Comparison of ENCODE assay signal across 1 cellular context in the genomic region with DNA sequence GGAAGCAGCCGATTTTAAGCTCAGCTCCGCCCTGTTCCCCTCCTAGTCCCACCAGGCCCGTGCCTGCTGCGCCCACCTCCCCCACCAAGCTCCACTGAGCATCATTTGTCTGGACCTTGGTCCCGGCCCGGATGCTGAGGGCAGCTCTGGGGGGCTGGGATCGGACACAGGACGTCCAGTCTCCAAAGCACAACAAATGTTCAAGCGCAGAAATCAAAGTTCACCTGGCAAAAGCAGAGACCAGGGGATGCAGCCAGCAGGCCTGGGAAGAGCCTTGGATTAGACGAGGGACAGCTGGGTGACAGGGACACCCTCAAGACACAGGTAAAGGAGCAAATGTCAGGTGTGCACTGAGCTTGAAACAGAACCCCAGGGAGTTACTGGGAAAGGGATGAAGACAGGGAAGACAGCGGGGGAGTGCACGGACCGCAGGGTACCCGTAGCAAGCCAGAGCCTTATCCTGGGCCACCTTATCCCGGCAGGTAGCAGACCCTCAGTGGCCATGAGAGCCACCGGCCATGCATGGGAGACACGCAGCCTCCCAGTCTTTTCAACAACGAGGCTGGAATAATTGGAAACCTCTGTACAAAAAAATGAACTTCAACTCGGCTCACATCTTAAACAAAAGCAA.
TF ChIP-seq lines count a peak whose summit lies in the region.

No MANE protein-coding gene starts in this region.

TF ChIP-seq in HepG2, 621 proteins besides CTCF, POLR2A, EP300 and RAD21 (continued from another document and continues in another):
- TF ChIP-seq, protein P1, sequence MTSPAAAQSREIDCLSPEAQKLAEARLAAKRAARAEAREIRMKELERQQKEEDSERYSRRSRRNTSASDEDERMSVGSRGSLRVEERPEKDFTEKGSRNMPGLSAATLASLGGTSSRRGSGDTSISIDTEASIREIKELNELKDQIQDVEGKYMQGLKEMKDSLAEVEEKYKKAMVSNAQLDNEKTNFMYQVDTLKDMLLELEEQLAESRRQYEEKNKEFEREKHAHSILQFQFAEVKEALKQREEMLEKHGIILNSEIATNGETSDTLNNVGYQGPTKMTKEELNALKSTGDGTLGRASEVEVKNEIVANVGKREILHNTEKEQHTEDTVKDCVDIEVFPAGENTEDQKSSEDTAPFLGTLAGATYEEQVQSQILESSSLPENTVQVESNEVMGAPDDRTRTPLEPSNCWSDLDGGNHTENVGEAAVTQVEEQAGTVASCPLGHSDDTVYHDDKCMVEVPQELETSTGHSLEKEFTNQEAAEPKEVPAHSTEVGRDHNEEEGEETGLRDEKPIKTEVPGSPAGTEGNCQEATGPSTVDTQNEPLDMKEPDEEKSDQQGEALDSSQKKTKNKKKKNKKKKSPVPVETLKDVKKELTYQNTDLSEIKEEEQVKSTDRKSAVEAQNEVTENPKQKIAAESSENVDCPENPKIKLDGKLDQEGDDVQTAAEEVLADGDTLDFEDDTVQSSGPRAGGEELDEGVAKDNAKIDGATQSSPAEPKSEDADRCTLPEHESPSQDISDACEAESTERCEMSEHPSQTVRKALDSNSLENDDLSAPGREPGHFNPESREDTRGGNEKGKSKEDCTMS (CRISPR knock-in tag; conservative IDR thresholded peaks at IDR 0.05): no peak
- 0 out of 2 replicates have a peak, but pooled peaks have one; percentile 35 for TF ChIP-seq GATAD1 (CRISPR knock-in tag; IDR thresholded peaks at IDR 0.05)
- TF ChIP-seq STAT5B (CRISPR knock-in tag; IDR thresholded peaks at IDR 0.05): no peak; the same call in 1 of the 2 replicates
- no peak for TF ChIP-seq PAWR (CRISPR knock-in tag; IDR thresholded peaks at IDR 0.05; ENCODE audit: borderline replicate concordance)
- no peak for TF ChIP-seq ZNF20 (CRISPR knock-in tag; IDR thresholded peaks at IDR 0.05)
- TF ChIP-seq ZNF430 (CRISPR knock-in tag; IDR thresholded peaks at IDR 0.05): peak; percentile 51; the same call in 1 of the 2 replicates
- TF ChIP-seq ZNF10 (CRISPR knock-in tag; IDR thresholded peaks at IDR 0.05; ENCODE audit: borderline replicate concordance, low read depth): no peak
- TF ChIP-seq NR1H2 (CRISPR knock-in tag; IDR thresholded peaks at IDR 0.05; ENCODE audit: borderline replicate concordance, low read depth): no peak
- TF ChIP-seq ZNF891 (CRISPR knock-in tag; IDR thresholded peaks at IDR 0.05): peak; percentile 37; the same call in 1 of the 2 replicates
- TF ChIP-seq THAP11 (CRISPR knock-in tag; IDR thresholded peaks at IDR 0.05): peak; percentile 45; the same call in 1 of the 2 replicates
- TF ChIP-seq PHF21A (CRISPR knock-in tag; IDR thresholded peaks at IDR 0.05): peak; percentile 100
- TF ChIP-seq TCF7 (IDR thresholded peaks at IDR 0.05; ENCODE audit: low read depth): no peak
- TF ChIP-seq ZNF138 (CRISPR knock-in tag; IDR thresholded peaks at IDR 0.05; ENCODE audit: low read depth): no peak
- TF ChIP-seq ZNF660 (CRISPR knock-in tag; IDR thresholded peaks at IDR 0.05; ENCODE audit: borderline replicate concordance, low read depth): no peak
- TF ChIP-seq, protein P2, sequence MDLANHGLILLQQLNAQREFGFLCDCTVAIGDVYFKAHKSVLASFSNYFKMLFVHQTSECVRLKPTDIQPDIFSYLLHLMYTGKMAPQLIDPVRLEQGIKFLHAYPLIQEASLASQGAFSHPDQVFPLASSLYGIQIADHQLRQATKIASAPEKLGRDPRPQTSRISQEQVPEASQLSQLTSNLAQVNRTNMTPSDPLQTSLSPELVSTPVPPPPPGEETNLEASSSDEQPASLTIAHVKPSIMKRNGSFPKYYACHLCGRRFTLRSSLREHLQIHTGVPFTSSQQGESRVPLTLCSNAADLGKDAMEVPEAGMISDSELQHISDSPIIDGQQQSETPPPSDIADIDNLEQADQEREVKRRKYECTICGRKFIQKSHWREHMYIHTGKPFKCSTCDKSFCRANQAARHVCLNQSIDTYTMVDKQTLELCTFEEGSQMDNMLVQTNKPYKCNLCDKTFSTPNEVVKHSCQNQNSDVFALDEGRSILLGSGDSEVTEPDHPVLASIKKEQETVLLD (CRISPR knock-in tag; IDR thresholded peaks at IDR 0.05; ENCODE audit: low read depth): 0 out of 2 replicates have a peak, but pooled peaks have one; percentile 47
- peak; percentile 91 for TF ChIP-seq RCOR2 (CRISPR knock-in tag; IDR thresholded peaks at IDR 0.05)
- TF ChIP-seq ZNF383 (CRISPR knock-in tag; IDR thresholded peaks at IDR 0.05; ENCODE audit: borderline replicate concordance): no peak
- TF ChIP-seq, protein P3, sequence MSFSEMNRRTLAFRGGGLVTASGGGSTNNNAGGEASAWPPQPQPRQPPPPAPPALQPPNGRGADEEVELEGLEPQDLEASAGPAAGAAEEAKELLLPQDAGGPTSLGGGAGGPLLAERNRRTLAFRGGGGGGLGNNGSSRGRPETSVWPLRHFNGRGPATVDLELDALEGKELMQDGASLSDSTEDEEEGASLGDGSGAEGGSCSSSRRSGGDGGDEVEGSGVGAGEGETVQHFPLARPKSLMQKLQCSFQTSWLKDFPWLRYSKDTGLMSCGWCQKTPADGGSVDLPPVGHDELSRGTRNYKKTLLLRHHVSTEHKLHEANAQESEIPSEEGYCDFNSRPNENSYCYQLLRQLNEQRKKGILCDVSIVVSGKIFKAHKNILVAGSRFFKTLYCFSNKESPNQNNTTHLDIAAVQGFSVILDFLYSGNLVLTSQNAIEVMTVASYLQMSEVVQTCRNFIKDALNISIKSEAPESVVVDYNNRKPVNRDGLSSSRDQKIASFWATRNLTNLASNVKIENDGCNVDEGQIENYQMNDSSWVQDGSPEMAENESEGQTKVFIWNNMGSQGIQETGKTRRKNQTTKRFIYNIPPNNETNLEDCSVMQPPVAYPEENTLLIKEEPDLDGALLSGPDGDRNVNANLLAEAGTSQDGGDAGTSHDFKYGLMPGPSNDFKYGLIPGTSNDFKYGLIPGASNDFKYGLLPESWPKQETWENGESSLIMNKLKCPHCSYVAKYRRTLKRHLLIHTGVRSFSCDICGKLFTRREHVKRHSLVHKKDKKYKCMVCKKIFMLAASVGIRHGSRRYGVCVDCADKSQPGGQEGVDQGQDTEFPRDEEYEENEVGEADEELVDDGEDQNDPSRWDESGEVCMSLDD (CRISPR knock-in tag; IDR thresholded peaks at IDR 0.05; ENCODE audit: borderline replicate concordance): no peak
- TF ChIP-seq, protein P4, sequence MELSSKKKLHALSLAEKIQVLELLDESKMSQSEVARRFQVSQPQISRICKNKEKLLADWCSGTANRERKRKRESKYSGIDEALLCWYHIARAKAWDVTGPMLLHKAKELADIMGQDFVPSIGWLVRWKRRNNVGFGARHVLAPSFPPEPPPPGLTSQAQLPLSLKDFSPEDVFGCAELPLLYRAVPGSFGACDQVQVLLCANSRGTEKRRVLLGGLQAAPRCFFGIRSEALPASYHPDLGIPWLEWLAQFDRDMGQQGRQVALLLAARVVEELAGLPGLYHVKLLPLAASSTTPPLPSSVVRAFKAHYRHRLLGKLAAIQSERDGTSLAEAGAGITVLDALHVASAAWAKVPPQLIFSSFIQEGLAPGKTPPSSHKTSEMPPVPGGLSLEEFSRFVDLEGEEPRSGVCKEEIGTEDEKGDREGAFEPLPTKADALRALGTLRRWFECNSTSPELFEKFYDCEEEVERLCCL (CRISPR knock-in tag; IDR thresholded peaks at IDR 0.05; ENCODE audit: borderline replicate concordance): peak; percentile 80; the same call in 1 of the 2 replicates
- TF ChIP-seq ZNF263 (CRISPR knock-in tag; IDR thresholded peaks at IDR 0.05): 0 out of 2 replicates have a peak, but pooled peaks have one; percentile 34
- TF ChIP-seq CHCHD3 (CRISPR knock-in tag; IDR thresholded peaks at IDR 0.05): no peak
- TF ChIP-seq ZIK1 (CRISPR knock-in tag; IDR thresholded peaks at IDR 0.05; ENCODE audit: borderline replicate concordance, low read depth): no peak
- peak; percentile 54; the same call in 1 of the 2 replicates for TF ChIP-seq KDM5B (CRISPR knock-in tag; IDR thresholded peaks at IDR 0.05; ENCODE audit: borderline replicate concordance)
- TF ChIP-seq NFRKB (IDR thresholded peaks at IDR 0.05): no peak
- TF ChIP-seq ZNF883 (CRISPR knock-in tag; IDR thresholded peaks at IDR 0.05; ENCODE audit: not compliant biosample characterization): peak; percentile 62
- TF ChIP-seq ZSCAN9 (CRISPR knock-in tag; IDR thresholded peaks at IDR 0.05; ENCODE audit: borderline replicate concordance): peak; percentile 69; the same call in 1 of the 2 replicates
- no peak for TF ChIP-seq ZNF567 (CRISPR knock-in tag; IDR thresholded peaks at IDR 0.05; ENCODE audit: borderline replicate concordance)
- TF ChIP-seq ZNF367 (CRISPR knock-in tag; IDR thresholded peaks at IDR 0.05; ENCODE audit: borderline replicate concordance): no peak
- peak; percentile 51; the same call in 1 of the 2 replicates for TF ChIP-seq HIVEP1 (CRISPR knock-in tag; IDR thresholded peaks at IDR 0.05)
- TF ChIP-seq CAMTA2 (CRISPR knock-in tag; IDR thresholded peaks at IDR 0.05; ENCODE audit: borderline replicate concordance): no peak
- TF ChIP-seq, protein P5, sequence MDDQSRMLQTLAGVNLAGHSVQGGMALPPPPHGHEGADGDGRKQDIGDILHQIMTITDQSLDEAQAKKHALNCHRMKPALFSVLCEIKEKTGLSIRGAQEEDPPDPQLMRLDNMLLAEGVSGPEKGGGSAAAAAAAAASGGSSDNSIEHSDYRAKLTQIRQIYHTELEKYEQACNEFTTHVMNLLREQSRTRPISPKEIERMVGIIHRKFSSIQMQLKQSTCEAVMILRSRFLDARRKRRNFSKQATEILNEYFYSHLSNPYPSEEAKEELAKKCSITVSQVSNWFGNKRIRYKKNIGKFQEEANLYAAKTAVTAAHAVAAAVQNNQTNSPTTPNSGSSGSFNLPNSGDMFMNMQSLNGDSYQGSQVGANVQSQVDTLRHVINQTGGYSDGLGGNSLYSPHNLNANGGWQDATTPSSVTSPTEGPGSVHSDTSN (CRISPR knock-in tag; IDR thresholded peaks at IDR 0.05; ENCODE audit: borderline replicate concordance): no peak
- TF ChIP-seq, protein P6, sequence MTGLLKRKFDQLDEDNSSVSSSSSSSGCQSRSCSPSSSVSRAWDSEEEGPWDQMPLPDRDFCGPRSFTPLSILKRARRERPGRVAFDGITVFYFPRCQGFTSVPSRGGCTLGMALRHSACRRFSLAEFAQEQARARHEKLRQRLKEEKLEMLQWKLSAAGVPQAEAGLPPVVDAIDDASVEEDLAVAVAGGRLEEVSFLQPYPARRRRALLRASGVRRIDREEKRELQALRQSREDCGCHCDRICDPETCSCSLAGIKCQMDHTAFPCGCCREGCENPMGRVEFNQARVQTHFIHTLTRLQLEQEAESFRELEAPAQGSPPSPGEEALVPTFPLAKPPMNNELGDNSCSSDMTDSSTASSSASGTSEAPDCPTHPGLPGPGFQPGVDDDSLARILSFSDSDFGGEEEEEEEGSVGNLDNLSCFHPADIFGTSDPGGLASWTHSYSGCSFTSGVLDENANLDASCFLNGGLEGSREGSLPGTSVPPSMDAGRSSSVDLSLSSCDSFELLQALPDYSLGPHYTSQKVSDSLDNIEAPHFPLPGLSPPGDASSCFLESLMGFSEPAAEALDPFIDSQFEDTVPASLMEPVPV (CRISPR knock-in tag; IDR thresholded peaks at IDR 0.05): peak; percentile 79
- TF ChIP-seq SNRNP70 (IDR thresholded peaks at IDR 0.05; ENCODE audit: low read depth, low read length): no peak
- TF ChIP-seq, protein P7, sequence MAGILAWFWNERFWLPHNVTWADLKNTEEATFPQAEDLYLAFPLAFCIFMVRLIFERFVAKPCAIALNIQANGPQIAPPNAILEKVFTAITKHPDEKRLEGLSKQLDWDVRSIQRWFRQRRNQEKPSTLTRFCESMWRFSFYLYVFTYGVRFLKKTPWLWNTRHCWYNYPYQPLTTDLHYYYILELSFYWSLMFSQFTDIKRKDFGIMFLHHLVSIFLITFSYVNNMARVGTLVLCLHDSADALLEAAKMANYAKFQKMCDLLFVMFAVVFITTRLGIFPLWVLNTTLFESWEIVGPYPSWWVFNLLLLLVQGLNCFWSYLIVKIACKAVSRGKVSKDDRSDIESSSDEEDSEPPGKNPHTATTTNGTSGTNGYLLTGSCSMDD (CRISPR knock-in tag; IDR thresholded peaks at IDR 0.05): no peak
- no peak for TF ChIP-seq TMF1 (CRISPR knock-in tag; IDR thresholded peaks at IDR 0.05; ENCODE audit: low read depth)
- peak; percentile 100 for TF ChIP-seq HNF4A (CRISPR knock-in tag; IDR thresholded peaks at IDR 0.05)
- TF ChIP-seq ZNF350 (CRISPR knock-in tag; IDR thresholded peaks at IDR 0.05; ENCODE audit: borderline replicate concordance, low read depth): no peak
- TF ChIP-seq, protein P8, sequence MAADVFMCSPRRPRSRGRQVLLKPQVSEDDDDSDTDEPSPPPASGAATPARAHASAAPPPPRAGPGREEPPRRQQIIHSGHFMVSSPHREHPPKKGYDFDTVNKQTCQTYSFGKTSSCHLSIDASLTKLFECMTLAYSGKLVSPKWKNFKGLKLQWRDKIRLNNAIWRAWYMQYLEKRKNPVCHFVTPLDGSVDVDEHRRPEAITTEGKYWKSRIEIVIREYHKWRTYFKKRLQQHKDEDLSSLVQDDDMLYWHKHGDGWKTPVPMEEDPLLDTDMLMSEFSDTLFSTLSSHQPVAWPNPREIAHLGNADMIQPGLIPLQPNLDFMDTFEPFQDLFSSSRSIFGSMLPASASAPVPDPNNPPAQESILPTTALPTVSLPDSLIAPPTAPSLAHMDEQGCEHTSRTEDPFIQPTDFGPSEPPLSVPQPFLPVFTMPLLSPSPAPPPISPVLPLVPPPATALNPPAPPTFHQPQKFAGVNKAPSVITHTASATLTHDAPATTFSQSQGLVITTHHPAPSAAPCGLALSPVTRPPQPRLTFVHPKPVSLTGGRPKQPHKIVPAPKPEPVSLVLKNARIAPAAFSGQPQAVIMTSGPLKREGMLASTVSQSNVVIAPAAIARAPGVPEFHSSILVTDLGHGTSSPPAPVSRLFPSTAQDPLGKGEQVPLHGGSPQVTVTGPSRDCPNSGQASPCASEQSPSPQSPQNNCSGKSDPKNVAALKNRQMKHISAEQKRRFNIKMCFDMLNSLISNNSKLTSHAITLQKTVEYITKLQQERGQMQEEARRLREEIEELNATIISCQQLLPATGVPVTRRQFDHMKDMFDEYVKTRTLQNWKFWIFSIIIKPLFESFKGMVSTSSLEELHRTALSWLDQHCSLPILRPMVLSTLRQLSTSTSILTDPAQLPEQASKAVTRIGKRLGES (CRISPR knock-in tag; IDR thresholded peaks at IDR 0.05; ENCODE audit: borderline replicate concordance): no peak; the same call in 1 of the 2 replicates
- TF ChIP-seq, protein P9, sequence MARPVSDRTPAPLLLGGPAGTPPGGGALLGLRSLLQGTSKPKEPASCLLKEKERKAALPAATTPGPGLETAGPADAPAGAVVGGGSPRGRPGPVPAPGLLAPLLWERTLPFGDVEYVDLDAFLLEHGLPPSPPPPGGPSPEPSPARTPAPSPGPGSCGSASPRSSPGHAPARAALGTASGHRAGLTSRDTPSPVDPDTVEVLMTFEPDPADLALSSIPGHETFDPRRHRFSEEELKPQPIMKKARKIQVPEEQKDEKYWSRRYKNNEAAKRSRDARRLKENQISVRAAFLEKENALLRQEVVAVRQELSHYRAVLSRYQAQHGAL (CRISPR knock-in tag; IDR thresholded peaks at IDR 0.05; ENCODE audit: not compliant biosample characterization): no peak
- TF ChIP-seq, protein P10, sequence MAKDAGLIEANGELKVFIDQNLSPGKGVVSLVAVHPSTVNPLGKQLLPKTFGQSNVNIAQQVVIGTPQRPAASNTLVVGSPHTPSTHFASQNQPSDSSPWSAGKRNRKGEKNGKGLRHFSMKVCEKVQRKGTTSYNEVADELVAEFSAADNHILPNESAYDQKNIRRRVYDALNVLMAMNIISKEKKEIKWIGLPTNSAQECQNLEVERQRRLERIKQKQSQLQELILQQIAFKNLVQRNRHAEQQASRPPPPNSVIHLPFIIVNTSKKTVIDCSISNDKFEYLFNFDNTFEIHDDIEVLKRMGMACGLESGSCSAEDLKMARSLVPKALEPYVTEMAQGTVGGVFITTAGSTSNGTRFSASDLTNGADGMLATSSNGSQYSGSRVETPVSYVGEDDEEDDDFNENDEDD (CRISPR knock-in tag; IDR thresholded peaks at IDR 0.05; ENCODE audit: borderline replicate concordance): peak; percentile 54; the same call in 1 of the 2 replicates
- TF ChIP-seq ZNF34 (CRISPR knock-in tag; IDR thresholded peaks at IDR 0.05; ENCODE audit: borderline replicate concordance): no peak
